ENCODE assay signal across 1 cellular context in genomic region chr16:85159226-85159980, GRCh38.
TF ChIP-seq lines count a peak whose summit lies in the region.

No MANE protein-coding gene starts in this region.

TF ChIP-seq in K562, 482 proteins besides CTCF, POLR2A, EP300 and RAD21:
- TF ChIP-seq MITF (IDR thresholded peaks at IDR 0.05) (no peak), SETDB1 (IDR thresholded peaks at IDR 0.05; ENCODE audit: low read length) (no peak), CBX2 (IDR thresholded peaks at IDR 0.05; ENCODE audit: insufficient read depth, low read length, poor library complexity, severe bottlenecking) (no peak), ZSCAN32 (CRISPR knock-in tag; IDR thresholded peaks at IDR 0.05) (no peak), SMAD3 (CRISPR knock-in tag; conservative IDR thresholded peaks at IDR 0.05) (no peak), CEBPG (CRISPR knock-in tag; IDR thresholded peaks at IDR 0.05) (no peak; the same call in 1 of the 2 replicates), CEBPG (tag; conservative IDR thresholded peaks at IDR 0.05 in 1 of 2, IDR thresholded peaks at IDR 0.05 in 1 of 2) (peak; percentile 38 to 70; a peak in 3 of 4 replicates), NFIX (CRISPR knock-in tag; IDR thresholded peaks at IDR 0.05; ENCODE audit: low read depth) (no peak), ZFP36 (IDR thresholded peaks at IDR 0.05; ENCODE audit: low read depth, low read length, partially characterized antibody) (peak; percentile 6), DEAF1 (CRISPR knock-in tag; IDR thresholded peaks at IDR 0.05) (no peak), ZNF146 (CRISPR knock-in tag; IDR thresholded peaks at IDR 0.05; ENCODE audit: unreplicated experiment) (no peak), PKNOX1 (IDR thresholded peaks at IDR 0.05) (no peak), AFF1 (IDR thresholded peaks at IDR 0.05; ENCODE audit: low read depth in 1 of 2, partially characterized antibody in 2 of 2) (no peak), RBM17 (IDR thresholded peaks at IDR 0.05; ENCODE audit: borderline replicate concordance, low read depth, low read length) (no peak), GTF2F1 (IDR thresholded peaks at IDR 0.05; ENCODE audit: low read depth, low read length) (no peak), RNF219 (CRISPR knock-in tag; IDR thresholded peaks at IDR 0.05) (no peak), KLF1 (tag; IDR thresholded peaks at IDR 0.05) (no peak), ETV6 (IDR thresholded peaks at IDR 0.05; ENCODE audit: borderline replicate concordance in 1 of 2, low read depth in 2 of 2, low read length in 1 of 2) (no peak), ETV6 (CRISPR knock-in tag; IDR thresholded peaks at IDR 0.05; ENCODE audit: borderline replicate concordance) (no peak), HMGXB4 (CRISPR knock-in tag; IDR thresholded peaks at IDR 0.05) (no peak), HSF4 (CRISPR knock-in tag; IDR thresholded peaks at IDR 0.05; ENCODE audit: borderline replicate concordance) (no peak), CEBPB (tag; IDR thresholded peaks at IDR 0.05) (peak; percentile 93)
